In the genomic region with DNA sequence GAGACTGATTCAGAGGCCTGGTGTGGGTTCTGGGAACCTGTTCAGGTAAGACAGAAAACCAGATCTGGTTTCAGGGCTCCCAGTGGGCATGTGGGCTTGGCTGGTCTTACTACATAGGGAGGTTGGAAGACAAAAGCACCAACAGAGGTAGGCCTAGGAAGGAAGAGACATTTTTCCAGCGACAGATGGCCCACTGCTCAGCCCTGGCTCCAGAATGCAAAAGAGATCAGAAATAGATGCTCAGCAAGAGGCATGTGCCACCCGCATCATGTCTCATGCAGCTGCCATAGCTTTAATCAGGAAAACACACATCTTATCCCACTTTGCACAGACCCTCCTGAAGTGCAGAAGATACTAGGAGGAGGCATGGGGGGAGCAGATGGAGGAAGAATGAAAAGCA, we compare ENCODE assay signal across 22 cellular contexts. TPM values are rescaled to one million over a fixed set of nuclear protein-coding genes. Genes with fewer than 3 reads are reported as not detected.
"Had no signal": no experiment of that assay in that cellular context is flagged by ENCODE, and none has a peak within 500 bp of the region (broad histone marks: within the 10 kb centered on the region; RNA-seq: fewer than 3 reads in every experiment).

No MANE protein-coding gene starts in this region.

- H3K9me3 ChIP-seq: suprapubic skin had no signal

- H3K27me3 ChIP-seq: brain microvascular endothelial cell, heart left ventricle, suprapubic skin had no signal

- H3K4me3 Mint-ChIP-seq: activated B cell treated with CpG ODN at 0.5 μM for 24 hours; activated CD4-positive, alpha-beta T cell treated with anti-CD3 and anti-CD28 coated beads, Interleukin-2, amount 10 ng/mL, durations not matched to agents 7 days and 5 days; activated naive CD4-positive, alpha-beta T cell treated with anti-CD3 and anti-CD28 coated beads for 36 hours; natural killer cell had no signal

- H3K27ac Mint-ChIP-seq: activated B cell treated with CpG ODN at 0.5 μM for 24 hours; activated naive CD4-positive, alpha-beta T cell treated with anti-CD3 and anti-CD28 coated beads for 36 hours; natural killer cell; progenitor cell of endocrine pancreas had no signal

- H3K9me3 Mint-ChIP-seq: activated B cell treated with CpG ODN at 0.5 μM for 24 hours; activated CD4-positive, alpha-beta T cell treated with anti-CD3 and anti-CD28 coated beads, Interleukin-2, amount 10 ng/mL, durations not matched to agents 7 days and 5 days; activated naive CD4-positive, alpha-beta T cell treated with anti-CD3 and anti-CD28 coated beads for 36 hours; natural killer cell had no signal

- ATAC-seq: heart left ventricle, left lobe of liver, natural killer cell, right cardiac atrium, SK-N-SH treated with all-trans-retinoic acid at 6 μM for 48 hours had no signal

- H3K36me3 Mint-ChIP-seq: natural killer cell had no signal

- DNase-seq: activated B cell treated with CpG ODN at 0.5 μM for 24 hours; activated CD4-positive, alpha-beta T cell treated with anti-CD3 and anti-CD28 coated beads, Interleukin-2, amount 10 ng/mL, durations not matched to agents 7 days and 5 days; activated naive CD4-positive, alpha-beta T cell treated with anti-CD3 and anti-CD28 coated beads for 36 hours; activated T-cell treated with anti-CD3 and anti-CD28 coated beads, Interleukin-2, amount 50 U/mL, for 48 hours; amniotic stem cell; brain microvascular endothelial cell; heart left ventricle; mammary epithelial cell; natural killer cell; nucleus accumbens; right cardiac atrium; stimulated activated CD4-positive, alpha-beta T cell treated with anti-CD3 and anti-CD28 coated beads, Interleukin-1b, Interleukin-23, amount 100 ng/mL, for 48 hours; stimulated activated naive CD4-positive, alpha-beta T cell treated with Interleukin-2 at 50 U/mL for 16 hours; T-helper 2 cell had no signal

- H3K4me3 ChIP-seq: heart left ventricle, suprapubic skin had no signal

- H3K4me1 Mint-ChIP-seq: activated B cell treated with CpG ODN at 0.5 μM for 24 hours had no signal

- H3K27me3 Mint-ChIP-seq: activated B cell treated with CpG ODN at 0.5 μM for 24 hours; activated CD4-positive, alpha-beta T cell treated with anti-CD3 and anti-CD28 coated beads, Interleukin-2, amount 10 ng/mL, durations not matched to agents 7 days and 5 days; progenitor cell of endocrine pancreas had no signal

- H3K27ac ChIP-seq: brain microvascular endothelial cell, suprapubic skin had no signal

RNA-seq across cellular contexts. Expression of a gene that starts 39.7 kb away (rescaled TPM):
- total RNA-seq: activated B cell treated with CpG ODN at 0.5 μM for 24 hours; activated CD4-positive, alpha-beta T cell treated with anti-CD3 and anti-CD28 coated beads, Interleukin-2, amount 10 ng/mL, durations not matched to agents 7 days and 5 days; activated naive CD4-positive, alpha-beta T cell treated with anti-CD3 and anti-CD28 coated beads for 36 hours; fibroblast of lung; frontal cortex; heart left ventricle; left lobe of liver; mammary epithelial cell; mononuclear cell; natural killer cell; progenitor cell of endocrine pancreas; suprapubic skin; ureter had no signal
